8 cellular contexts compared by ENCODE assay signal in genomic region chr17:78780335-78780734, GRCh38. TPM values are rescaled to one million over a fixed set of nuclear protein-coding genes. Genes with fewer than 3 reads are reported as not detected.
DNase-seq lines count a peak whose midpoint lies in the region; ATAC-seq and TF ChIP-seq lines count a peak whose summit lies in the region.

No MANE protein-coding gene starts in this region.

- TF ChIP-seq POLR2A in adrenal gland (IDR thresholded peaks at IDR 0.05) = no peak

- no peak overlapping the region for H3K4me3 ChIP-seq in HEK293 (ENCODE audit: low read depth, low read length)
- H3K4me3 ChIP-seq in adrenal gland = peak overlapping the region in 1 of 4 donors; percentile 97
- H3K4me3 ChIP-seq in mucosa of stomach (ENCODE audit: low read length) = no peak overlapping the region

- peak overlapping the region; percentile 63 for H3K9ac ChIP-seq in mucosa of stomach (ENCODE audit: low read length)

- WGBS in adrenal gland, 4 donors = 83 to 92% (median 89%) methylated on average over 6 of the region's 6 CpGs

- TF ChIP-seq CTCF in 22Rv1 (IDR thresholded peaks at IDR 0.05) (no peak), HEK293 (tag by site-specific recombination; IDR thresholded peaks at IDR 0.05) (no peak), adrenal gland (IDR thresholded peaks at IDR 0.05) (no peak)

- H3K36me3 ChIP-seq in HEK293 (ENCODE audit: control insufficient read depth in 2 of 2, insufficient read depth in 1 of 2, low read length in 2 of 2) (no peaks in the 10 kb centered on the region; a peak in 1 of 3 replicates), adrenal gland (replicated peaks in 1 of 2) (no peaks in the 10 kb centered on the region), mucosa of stomach (ENCODE audit: control insufficient read depth, insufficient read depth, low read length) (no peaks in the 10 kb centered on the region)

- DNase-seq in adrenal gland (peak in 1 of 7 donors; percentile 29), SIG-M5 treated with dmso at 0.1 percent for 504 hours (lab: John Stamatoyannopoulos, UW; ENCODE audit: unreplicated experiment) (no peak)
- no peak for DNase-seq in stimulated activated CD4-positive, alpha-beta T cell treated with anti-CD3 and anti-CD28 coated beads, Interleukin-1b, Interleukin-23, amount 100 ng/mL, for 48 hours
- DNase-seq in activated effector memory CD4-positive, alpha-beta T cell treated with Interleukin-2 at 50 U/mL for 16 hours = no peak

- H3K4me1 ChIP-seq in HEK293 (ENCODE audit: control insufficient read depth, insufficient read depth, low read length) = no peaks in the 10 kb centered on the region
- peaks cover 8 to 58% of the 10 kb centered on the region in 2 donors for H3K4me1 ChIP-seq in adrenal gland (replicated peaks in 1 of 2)
- H3K4me1 ChIP-seq in mucosa of stomach (ENCODE audit: control insufficient read depth, insufficient read depth, low read length) = peaks cover 14% of the 10 kb centered on the region

- no peak for ATAC-seq in GM21529 (IDR thresholded peaks at IDR 0.05; ENCODE audit: unreplicated experiment)

- H3K9me3 ChIP-seq in HEK293 (ENCODE audit: control insufficient read depth, insufficient read depth, low read depth, low read length) (no peaks in the 10 kb centered on the region), adrenal gland (replicated peaks in 1 of 3) (no peaks in the 10 kb centered on the region), mucosa of stomach (ENCODE audit: control insufficient read depth, low read length) (no peaks in the 10 kb centered on the region)

- CTCF ChIA-PET in HEK293 (lab: Yijun Ruan, JAX) = interaction anchor here (0.7 to 0.9 kb wide), 2 partner anchors 12 to 188 kb away, joined by 3 to 4 read pairs; no protein-coding TSS in a partner anchor

- H3K27ac ChIP-seq in 22Rv1 (peak overlapping the region; percentile 22), HEK293 (ENCODE audit: extremely low read depth, low read depth, low read length) (no peak overlapping the region), adrenal gland (peak overlapping the region in 4 of 5 donors; percentile 46 to 92 (median 84))

- POLR2A ChIA-PET in HEK293 (lab: Yijun Ruan, JAX) = interaction anchor here (0.5 kb wide), 1 partner anchor 14 kb away, joined by 4 read pairs; no protein-coding TSS in a partner anchor

- H3K27me3 ChIP-seq in adrenal gland (no peaks in the 10 kb centered on the region), mucosa of stomach (ENCODE audit: control insufficient read depth, insufficient read depth, low read length) (no peaks in the 10 kb centered on the region)

- intact Hi-C loops in adrenal gland (cut with DNase I) = no loop called here

TF ChIP-seq in HEK293, 187 proteins besides CTCF, POLR2A, EP300 and RAD21:
- TF ChIP-seq ZNF18 (tag by site-specific recombination; IDR thresholded peaks at IDR 0.05) (peak; percentile 1), KLF1 (tag by site-specific recombination; IDR thresholded peaks at IDR 0.05) (peak; percentile 48), ZNF600 (tag by site-specific recombination; IDR thresholded peaks at IDR 0.05) (no peak), ZBTB26 (tag by site-specific recombination; optimal IDR thresholded peaks at IDR 0.05) (no peak), ZNF423 (tag by site-specific recombination; IDR thresholded peaks at IDR 0.05) (no peak), HOXC10 (CRISPR knock-in tag; IDR thresholded peaks at IDR 0.05) (no peak), SCRT2 (tag by site-specific recombination; IDR thresholded peaks at IDR 0.05) (peak; percentile 37; the same call in 1 of the 2 replicates), SP2 (tag by site-specific recombination; IDR thresholded peaks at IDR 0.05) (no peak), WT1 (tag by site-specific recombination; IDR thresholded peaks at IDR 0.05) (no peak), ZNF664 (tag by site-specific recombination; IDR thresholded peaks at IDR 0.05) (no peak)

RNA-seq across cellular contexts. Expression of gene CYTH1, which starts 1.7 kb away (rescaled TPM):
- total RNA-seq in adrenal gland = 100 to 1,000 TPM in 1 of 8 donors, 10 to 100 TPM in 7; 26.0 to 141 (median 56.2) TPM
- 10 to 100 TPM; 32.6 to 45.2 (median 35.3) TPM for polyA plus RNA-seq in adrenal gland
